ENCODE assay signal across 11 cellular contexts in genomic region chr17:81309859-81310839, GRCh38. TPM values are rescaled to one million over a fixed set of nuclear protein-coding genes. Genes with fewer than 3 reads are reported as not detected.
DNase-seq lines count a peak whose midpoint lies in the region; ATAC-seq, FAIRE-seq and TF ChIP-seq lines count a peak whose summit lies in the region.
"Had no signal": no experiment of that assay in that cellular context is flagged by ENCODE, and none has a peak within 500 bp of the region (broad histone marks: within the 10 kb centered on the region; RNA-seq: fewer than 3 reads in every experiment).

No MANE protein-coding gene starts in this region.

- in situ Hi-C loops in ACHN (cut with HindIII; ENCODE audit: low pct_ligation_motif_present, low pct_unique_long_range_greater_than_20kb, low sequenced_read_pairs), result no loop called here

- no peak overlapping the region for H3K9ac ChIP-seq in astrocyte (ENCODE audit: low read length)
- H3K9ac ChIP-seq in keratinocyte (ENCODE audit: control insufficient read depth, extremely low read depth, insufficient read depth, low read length), result no peak overlapping the region
- H3K9ac ChIP-seq in rectal smooth muscle tissue (ENCODE audit: low read length), result no peak overlapping the region

- intact Hi-C loops in CD14-positive monocyte (cut with micrococcal nuclease), result loop anchor here in 1 of 2 donors (5.0 kb wide), 1 partner anchor 82 kb away; no protein-coding TSS in a partner anchor

- H3K9me3 Mint-ChIP-seq in CD14-positive monocyte (peaks cover 0 to 5% (median 1%) of the 10 kb centered on the region in 7 donors), astrocyte (ENCODE audit: unreplicated experiment) (peaks cover 2% of the 10 kb centered on the region)

- dilution Hi-C loops in keratinocyte (cut with MboI; ENCODE audit: extremely low pct_ligation_motif_present, low sequenced_read_pairs), result no loop called here

- H4K20me1 ChIP-seq in astrocyte (ENCODE audit: insufficient read depth, low read length), result no peaks in the 10 kb centered on the region
- no peaks in the 10 kb centered on the region for H4K20me1 ChIP-seq in keratinocyte (ENCODE audit: control insufficient read depth, extremely low read depth, insufficient read depth, low read length)

- H3K27ac Mint-ChIP-seq in CD14-positive monocyte (peak overlapping the region in 6 of 7 donors; percentile 90 to 97 (median 95)), astrocyte (ENCODE audit: unreplicated experiment) (no peak overlapping the region)
- H3K27ac Mint-ChIP-seq: activated CD8-positive, alpha-beta T cell treated with anti-CD3 and anti-CD28 coated beads, Interleukin-2, amount 10 ng/mL, durations not matched to agents 7 days and 5 days had no signal

- DNase-seq in CD14-positive monocyte (ENCODE audit: low spot score), result no peak
- DNase-seq in astrocyte (ENCODE audit: low read depth), result no peak
- DNase-seq in keratinocyte (ENCODE audit: low read depth, low spot score), result no peak
- no peak for DNase-seq in DMS79 treated with DMSO at 0.1 percent for 48 hours (lab: John Stamatoyannopoulos, UW)
- DNase-seq in occipital lobe (lab: John Stamatoyannopoulos, UW), result no peak
- DNase-seq in ACHN, result no peak
- DNase-seq: stimulated activated CD4-positive, alpha-beta T cell treated with anti-CD3 and anti-CD28 coated beads, Interleukin-4, amount 100 ng/mL, for 4 hours had no signal

- H3K36me3 ChIP-seq in astrocyte (ENCODE audit: insufficient read depth, low read length) (no peaks in the 10 kb centered on the region), keratinocyte (ENCODE audit: control insufficient read depth in 2 of 2, extremely low read depth in 1 of 2, insufficient read depth in 2 of 2, low read length in 2 of 2) (no peaks in the 10 kb centered on the region), rectal smooth muscle tissue (ENCODE audit: control insufficient read depth, insufficient read depth, low read length) (no peaks in the 10 kb centered on the region)

- H3K27me3 ChIP-seq in astrocyte (ENCODE audit: insufficient read depth, low read length), result no peaks in the 10 kb centered on the region
- H3K27me3 ChIP-seq in keratinocyte (ENCODE audit: control insufficient read depth, extremely low read depth, insufficient read depth, low read length), result peaks cover 12% of the 10 kb centered on the region
- no peaks in the 10 kb centered on the region for H3K27me3 ChIP-seq in rectal smooth muscle tissue (ENCODE audit: control insufficient read depth, insufficient read depth, low read length)

- peak; percentile 15 for TF ChIP-seq CTCF in CD14-positive monocyte (IDR thresholded peaks at IDR 0.05)
- TF ChIP-seq CTCF in astrocyte (IDR thresholded peaks at IDR 0.05; ENCODE audit: insufficient read depth, low read depth, low read length), result no peak
- TF ChIP-seq CTCF in keratinocyte (optimal IDR thresholded peaks at IDR 0.05 in 1 of 3, IDR thresholded peaks at IDR 0.05 in 1 of 3, conservative IDR thresholded peaks at IDR 0.05 in 1 of 3; ENCODE audit: extremely low read depth in 1 of 3, insufficient read depth in 2 of 3, low read length in 3 of 3), result no peak

- H3K4me1 Mint-ChIP-seq in CD14-positive monocyte (peaks cover 42% of the 10 kb centered on the region), astrocyte (ENCODE audit: low read depth, unreplicated experiment) (peaks cover 5% of the 10 kb centered on the region)

- H3K4me1 ChIP-seq in astrocyte (ENCODE audit: insufficient read depth, low read length) (peaks cover 7% of the 10 kb centered on the region), keratinocyte (ENCODE audit: control insufficient read depth, extremely low read depth, insufficient read depth, low read length) (peaks cover 18% of the 10 kb centered on the region), rectal smooth muscle tissue (ENCODE audit: control insufficient read depth, insufficient read depth, low read length) (peaks cover 5% of the 10 kb centered on the region)

- H3K79me2 ChIP-seq in astrocyte (ENCODE audit: insufficient read depth, low read length) (no peaks in the 10 kb centered on the region), keratinocyte (ENCODE audit: control insufficient read depth, insufficient read depth, low read length) (no peaks in the 10 kb centered on the region)

- H3K4me3 ChIP-seq in astrocyte (ENCODE audit: insufficient read depth, low read depth, low read length) (no peak overlapping the region), keratinocyte (ENCODE audit: control insufficient read depth in 2 of 3, extremely low read depth in 1 of 3, insufficient read depth in 2 of 3, low read depth in 1 of 3, low read length in 3 of 3) (peak overlapping the region in 1 of 3 experiments; percentile 29), rectal smooth muscle tissue (ENCODE audit: low read length) (peak overlapping the region; percentile 68)

- H3K9me1 ChIP-seq in keratinocyte (ENCODE audit: control insufficient read depth, extremely low read depth, insufficient read depth, low read length), result no peaks in the 10 kb centered on the region

- H2AFZ ChIP-seq in astrocyte (ENCODE audit: low read depth, low read length) (no peak overlapping the region), keratinocyte (ENCODE audit: control insufficient read depth, low read length) (no peak overlapping the region)

- H3K4me2 ChIP-seq in astrocyte (ENCODE audit: low read length) (peak overlapping the region; percentile 77), keratinocyte (ENCODE audit: control insufficient read depth, extremely low read depth, insufficient read depth, low read depth, low read length) (peak overlapping the region; percentile 72)

- FAIRE-seq in astrocyte (lab: Jason Lieb, UNC) (no peak), keratinocyte (lab: Jason Lieb, UNC) (no peak)
- FAIRE-seq: G401.6 had no signal

- H3K27ac ChIP-seq in astrocyte (ENCODE audit: low read depth, low read length) (no peak overlapping the region), keratinocyte (ENCODE audit: control insufficient read depth, insufficient read depth, low read length) (no peak overlapping the region), rectal smooth muscle tissue (ENCODE audit: low read depth, low read length) (no peak overlapping the region)

- no peak for ATAC-seq in GM21381 (IDR thresholded peaks at IDR 0.05; ENCODE audit: unreplicated experiment)

- H3K9me3 ChIP-seq in astrocyte (ENCODE audit: insufficient read depth, low read depth, low read length) (no peaks in the 10 kb centered on the region), keratinocyte (ENCODE audit: control insufficient read depth, low read depth, low read length) (no peaks in the 10 kb centered on the region)

- H3K27me3 Mint-ChIP-seq in CD14-positive monocyte (ENCODE audit: low read depth in 3 of 3), result peaks cover 0 to 4% (median 3%) of the 10 kb centered on the region in 3 donors
- peaks cover 26% of the 10 kb centered on the region for H3K27me3 Mint-ChIP-seq in astrocyte (ENCODE audit: low read depth, unreplicated experiment)

- H3K36me3 Mint-ChIP-seq in CD14-positive monocyte, result peaks cover under 1 to 6% of the 10 kb centered on the region in 2 donors
- H3K36me3 Mint-ChIP-seq in astrocyte (ENCODE audit: low read depth, unreplicated experiment), result no peaks in the 10 kb centered on the region

- H3K4me3 Mint-ChIP-seq in CD14-positive monocyte, result peak overlapping the region in 1 of 2 donors; percentile 76
- H3K4me3 Mint-ChIP-seq in astrocyte (ENCODE audit: unreplicated experiment), result no peak overlapping the region
- H3K4me3 Mint-ChIP-seq: activated CD8-positive, alpha-beta T cell treated with anti-CD3 and anti-CD28 coated beads, Interleukin-2, amount 10 ng/mL, durations not matched to agents 7 days and 5 days had no signal

RNA-seq across cellular contexts. Expression of gene SLC38A10, which starts 15.0 kb away (rescaled TPM):
- polyA plus RNA-seq in CD14-positive monocyte, result 10 to 100 TPM; 50.8 to 68.4 TPM
- 71.4 and 80.3 TPM in 2 replicates for total RNA-seq in astrocyte
- 16.8 to 21.2 TPM (median 20.9 TPM) in 3 replicates for polyA plus RNA-seq in keratinocyte
- polyA plus RNA-seq in keratinocyte (2011; ENCODE audit: low read depth), result 10.1 TPM
- polyA plus RNA-seq in keratinocyte (2011; cell fraction: cytosol; rRNA removed), result 7.3 and 14.6 TPM in 2 replicates
- 61.8 and 98.8 TPM in 2 replicates for polyA plus RNA-seq in keratinocyte (2011; cell fraction: nucleus; rRNA removed)
- polyA plus RNA-seq in keratinocyte (2012; ENCODE audit: low replicate concordance), result 17.6 and 29.3 TPM in 2 replicates
- polyA minus RNA-seq in keratinocyte, result 33.0 to 40.6 TPM (median 39.1 TPM) in 3 replicates
- 51.6 TPM for polyA minus RNA-seq in keratinocyte (2011; cell fraction: cytosol; rRNA and poly(A)+ RNA removed)
- 72.5 and 76.3 TPM in 2 replicates for polyA minus RNA-seq in keratinocyte (2011; cell fraction: nucleus; rRNA and poly(A)+ RNA removed)
- 12.3 TPM for total RNA-seq in occipital lobe
